Comparison of ENCODE assay signal across 9 cellular contexts in genomic region chr4:36243355-36244256, GRCh38. TPM values are rescaled to one million over a fixed set of nuclear protein-coding genes. Genes with fewer than 3 reads are reported as not detected.
A peak's percentile ranks its signal among the peaks of the same experiment; 100 is the strongest.
DNase-seq lines count a peak whose midpoint lies in the region; ATAC-seq, FAIRE-seq and TF ChIP-seq lines count a peak whose summit lies in the region.
"Had no signal": no experiment of that assay in that cellular context is flagged by ENCODE, and none has a peak within 500 bp of the region (broad histone marks: within the 10 kb centered on the region; RNA-seq: fewer than 3 reads in every experiment).

No MANE protein-coding gene starts in this region.

- no peak for TF ChIP-seq POLR2A in heart left ventricle (IDR thresholded peaks at IDR 0.05)

- H3K9me3 ChIP-seq in heart left ventricle: no peaks in the 10 kb centered on the region

- H3K27me3 ChIP-seq in heart left ventricle: peaks cover 0 to 11% (median 0%) of the 10 kb centered on the region in 9 donors

- H3K4me3 ChIP-seq in heart left ventricle: peak overlapping the region; percentile 34 to 75 (median 68)

- intact Hi-C loops in heart left ventricle (cut with DNase I): no loop called here
- intact Hi-C loops in posterior vena cava (cut with DNase I): no loop called here

- H3K4me1 ChIP-seq in heart left ventricle: peaks cover 0 to 30% (median 2%) of the 10 kb centered on the region in 12 donors

- no peaks in the 10 kb centered on the region for H3K36me3 ChIP-seq in heart left ventricle

- no peak for TF ChIP-seq CTCF in heart left ventricle (IDR thresholded peaks at IDR 0.05)

- peak; percentile 22 for ATAC-seq in HG02884 (IDR thresholded peaks at IDR 0.05; ENCODE audit: unreplicated experiment)
- peak in 3 of 4 donors; percentile 76 to 83 (median 77) for ATAC-seq in heart left ventricle

- WGBS in heart left ventricle, 4 donors: 4 to 10% (median 5%) methylated on average over 18 to 38 of the region's 38 CpGs

- FAIRE-seq in urothelium cell line (lab: Jason Lieb, UNC): no peak

- DNase-seq in DMS153 treated with DMSO at 0.1 percent for 48 hours (lab: John Stamatoyannopoulos, UW; ENCODE audit: unreplicated experiment) (peak; percentile 21), DMS153 (lab: John Stamatoyannopoulos, UW) (no peak), NCI-H748 treated with DMSO at 0.1 percent for 48 hours (lab: John Stamatoyannopoulos, UW) (peak; percentile 56), heart left ventricle (peak in 4 of 5 donors; percentile 57 to 70 (median 66)), posterior vena cava (ENCODE audit: low spot score) (peak; percentile 83), urothelium cell line (ENCODE audit: low spot score) (peak; percentile 62)
- DNase-seq in activated naive CD4-positive, alpha-beta T cell treated with anti-CD3 and anti-CD28 coated beads, Interleukin-2, amount 50 U/mL, for 16 hours: peak; percentile 48

- H3K27ac ChIP-seq in heart left ventricle: peak overlapping the region; percentile 43 to 94 (median 78)

RNA-seq across cellular contexts. Expression of gene ARAP2, which starts 0.7 kb away (rescaled TPM):
- total RNA-seq in heart left ventricle (10 to 100 TPM in 2 of 9 donors, 1 to 10 TPM in 7; 1.4 to 17.0 (median 5.8) TPM), posterior vena cava (10 to 100 TPM; 10.1 to 12.8 TPM)
- polyA plus RNA-seq in heart left ventricle: under 1 TPM; 0.38 to 0.39 TPM

RNA-seq across cellular contexts. Expression of gene DTHD1, which starts 37.8 kb away (rescaled TPM):
- under 1 TPM in 2 of 9 donors, not detected in 7; 0.14 to 0.83 TPM for total RNA-seq in heart left ventricle
- polyA plus RNA-seq in heart left ventricle: not detected
- under 1 TPM; 0.37 to 0.38 TPM for total RNA-seq in posterior vena cava
- total RNA-seq: lung microvascular endothelial cell had no signal
